ENCODE assay signal across 16 cellular contexts in genomic region chr3:47643092-47643491, GRCh38.
"Had no signal": no experiment of that assay in that cellular context is flagged by ENCODE, and none has a peak within 500 bp of the region (broad histone marks: within the 10 kb centered on the region; RNA-seq: fewer than 3 reads in every experiment).

No MANE protein-coding gene starts in this region.

- H3K36me3 Mint-ChIP-seq: activated naive CD4-positive, alpha-beta T cell treated with anti-CD3 and anti-CD28 coated beads, Interleukin-2, amount 50 U/mL, for 72 hours had no signal

- H3K4me1 ChIP-seq: adrenal gland had no signal

- DNase-seq: activated CD4-positive, alpha-beta memory T cell treated with anti-CD3 and anti-CD28 coated beads for 36 hours; activated effector memory CD4-positive, alpha-beta T cell treated with Interleukin-2 at 50 U/mL for 16 hours; activated T-cell treated with anti-CD3 and anti-CD28 coated beads, Interleukin-2, amount 50 U/mL, for 1 hour; adrenal gland; caudate nucleus; gastrocnemius medialis; head of caudate nucleus; left lung; naive thymus-derived CD4-positive, alpha-beta T cell; psoas muscle; right cardiac atrium had no signal

- H3K27me3 ChIP-seq: adrenal gland, gastrocnemius medialis, left lung, tibial nerve had no signal

- H3K9me3 Mint-ChIP-seq: activated CD4-positive, alpha-beta memory T cell treated with anti-CD3 and anti-CD28 coated beads for 36 hours; activated naive CD4-positive, alpha-beta T cell treated with anti-CD3 and anti-CD28 coated beads, Interleukin-2, amount 50 U/mL, for 72 hours; memory B cell; naive thymus-derived CD4-positive, alpha-beta T cell; stimulated activated naive CD8-positive, alpha-beta T cell treated with anti-CD3 and anti-CD28 coated beads, Interleukin-15, Interleukin-2, amounts not matched to agents 100 ng/mL and 50 ng/mL, for 24 hours had no signal

- H3K27ac ChIP-seq: adrenal gland, gastrocnemius medialis, left lung, psoas muscle, skin epidermis, tibial nerve had no signal

- H3K27ac Mint-ChIP-seq: activated CD4-positive, alpha-beta memory T cell treated with anti-CD3 and anti-CD28 coated beads for 36 hours; memory B cell; stimulated activated naive CD8-positive, alpha-beta T cell treated with anti-CD3 and anti-CD28 coated beads, Interleukin-15, Interleukin-2, amounts not matched to agents 100 ng/mL and 50 ng/mL, for 24 hours had no signal

- H3K27me3 Mint-ChIP-seq: activated CD4-positive, alpha-beta memory T cell treated with anti-CD3 and anti-CD28 coated beads for 36 hours; memory B cell; naive thymus-derived CD4-positive, alpha-beta T cell; stimulated activated naive CD8-positive, alpha-beta T cell treated with anti-CD3 and anti-CD28 coated beads, Interleukin-15, Interleukin-2, amounts not matched to agents 100 ng/mL and 50 ng/mL, for 24 hours had no signal

- H3K4me3 ChIP-seq: adrenal gland, gastrocnemius medialis, left lung, psoas muscle, skin epidermis, tibial nerve had no signal

- H3K4me3 Mint-ChIP-seq: activated CD4-positive, alpha-beta memory T cell treated with anti-CD3 and anti-CD28 coated beads for 36 hours; memory B cell; naive thymus-derived CD4-positive, alpha-beta T cell; stimulated activated naive CD8-positive, alpha-beta T cell treated with anti-CD3 and anti-CD28 coated beads, Interleukin-15, Interleukin-2, amounts not matched to agents 100 ng/mL and 50 ng/mL, for 24 hours had no signal

- H3K9me3 ChIP-seq: adrenal gland, gastrocnemius medialis, left lung, psoas muscle, tibial nerve had no signal
